8 cellular contexts compared by ENCODE assay signal in the genomic region with DNA sequence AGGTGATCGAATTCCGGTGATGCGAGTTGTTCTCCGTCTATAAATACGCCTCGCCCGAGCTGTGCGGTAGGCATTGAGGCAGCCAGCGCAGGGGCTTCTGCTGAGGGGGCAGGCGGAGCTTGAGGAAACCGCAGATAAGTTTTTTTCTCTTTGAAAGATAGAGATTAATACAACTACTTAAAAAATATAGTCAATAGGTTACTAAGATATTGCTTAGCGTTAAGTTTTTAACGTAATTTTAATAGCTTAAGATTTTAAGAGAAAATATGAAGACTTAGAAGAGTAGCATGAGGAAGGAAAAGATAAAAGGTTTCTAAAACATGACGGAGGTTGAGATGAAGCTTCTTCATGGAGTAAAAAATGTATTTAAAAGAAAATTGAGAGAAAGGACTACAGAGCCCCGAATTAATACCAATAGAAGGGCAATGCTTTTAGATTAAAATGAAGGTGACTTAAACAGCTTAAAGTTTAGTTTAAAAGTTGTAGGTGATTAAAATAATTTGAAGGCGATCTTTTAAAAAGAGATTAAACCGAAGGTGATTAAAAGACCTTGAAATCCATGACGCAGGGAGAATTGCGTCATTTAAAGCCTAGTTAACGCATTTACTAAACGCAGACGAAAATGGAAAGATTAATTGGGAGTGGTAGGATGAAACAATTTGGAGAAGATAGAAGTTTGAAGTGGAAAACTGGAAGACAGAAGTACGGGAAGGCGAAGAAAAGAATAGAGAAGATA. TPM values are rescaled to one million over a fixed set of nuclear protein-coding genes. Genes with fewer than 3 reads are reported as not detected.
A peak's percentile ranks its signal among the peaks of the same experiment; 100 is the strongest.
DNase-seq lines count a peak whose midpoint lies in the region; ATAC-seq and TF ChIP-seq lines count a peak whose summit lies in the region.

MALAT1 (plus strand) TSS at position 69 of the 736 bp plus-strand sequence.

- peaks cover 29% of the 10 kb centered on the region for H3K4me1 Mint-ChIP-seq in T-helper 2 cell treated with Interferon-gamma antibody and Interleukin-4, amounts not matched to agents 5 μg/mL and 100 μg/mL, for 36 hours (ENCODE audit: low read depth)

- ATAC-seq in right cardiac atrium = peak; percentile 25 to 30

- peak; percentile 94 to 100 for TF ChIP-seq POLR2A in vagina (IDR thresholded peaks at IDR 0.05)

- DNase-seq in GOT3 (lab: John Stamatoyannopoulos, UW) (peak; percentile 44), NCI-H1930 (lab: John Stamatoyannopoulos, UW) (peak; percentile 77 to 94), anterior cingulate cortex (lab: John Stamatoyannopoulos, UW) (peak; percentile 30 to 96 (median 88)), right cardiac atrium (peak; percentile 90 to 96 (median 96)), retina (peak; percentile 94), vagina (ENCODE audit: extremely low spot score in 2 of 2) (peak in 1 of 2 donors; percentile 95)
- peak; percentile 91 for DNase-seq in T-helper 2 cell treated with Interferon-gamma antibody and Interleukin-4, amounts not matched to agents 5 μg/mL and 100 μg/mL, for 36 hours (ENCODE audit: low spot score)

- H3K9me3 ChIP-seq in BLaER1 = no peaks in the 10 kb centered on the region
- H3K9me3 ChIP-seq in right cardiac atrium (ENCODE audit: control insufficient read depth, low read length) = no peaks in the 10 kb centered on the region
- H3K9me3 ChIP-seq in vagina = no peaks in the 10 kb centered on the region

- H3K9me3 Mint-ChIP-seq in T-helper 2 cell treated with Interferon-gamma antibody and Interleukin-4, amounts not matched to agents 5 μg/mL and 100 μg/mL, for 36 hours = no peaks in the 10 kb centered on the region

- intact Hi-C loops in right cardiac atrium (cut with DNase I) (loop anchor here in 3 of 4 donors (2.0 to 5.0 kb wide), 3 partner anchors 76 to 80 kb away; partner anchors contain the start of gene NEAT1 (in 2 of the 3)), vagina (cut with DNase I) (loop anchor here (2.0 kb wide), 1 partner anchor 76 kb away; the partner anchor contains the start of gene NEAT1)

- WGBS in right cardiac atrium = under 1% methylated on average over 24 of the region's 24 CpGs

- H3K4me3 ChIP-seq in BLaER1 = peak within 1 kb of the TSS; percentile 83
- peak within 1 kb of the TSS; percentile 95 for H3K4me3 ChIP-seq in right cardiac atrium (ENCODE audit: low read length)
- peak within 1 kb of the TSS; percentile 77 to 83 for H3K4me3 ChIP-seq in vagina

- H3K4me1 ChIP-seq in BLaER1 (peaks cover 30% of the 10 kb centered on the region), right cardiac atrium (ENCODE audit: control insufficient read depth, insufficient read depth, low read length) (peaks cover 4% of the 10 kb centered on the region), vagina (peaks cover 29% of the 10 kb centered on the region)

- peaks cover 49% of the 10 kb centered on the region for H4K20me1 ChIP-seq in BLaER1

- H3K27ac ChIP-seq in BLaER1 (peak within 1 kb of the TSS; percentile 100), right cardiac atrium (ENCODE audit: low read length) (peak within 1 kb of the TSS; percentile 100), vagina (peak within 1 kb of the TSS; percentile 100)

- H3K36me3 ChIP-seq in BLaER1 (peaks cover 40% of the 10 kb centered on the region), vagina (peaks cover 19 to 32% of the 10 kb centered on the region in 2 donors)

- no peak within 1 kb of the TSS for H3K4me3 Mint-ChIP-seq in T-helper 2 cell treated with Interferon-gamma antibody and Interleukin-4, amounts not matched to agents 5 μg/mL and 100 μg/mL, for 36 hours

- TF ChIP-seq CTCF in vagina (IDR thresholded peaks at IDR 0.05) = peak in 1 of 3 experiments; percentile 3

- peaks cover 5% of the 10 kb centered on the region for H3K27me3 Mint-ChIP-seq in T-helper 2 cell treated with Interferon-gamma antibody and Interleukin-4, amounts not matched to agents 5 μg/mL and 100 μg/mL, for 36 hours (ENCODE audit: low read depth)

- H3K27me3 ChIP-seq in BLaER1 (no peaks in the 10 kb centered on the region), right cardiac atrium (ENCODE audit: control insufficient read depth, insufficient read depth) (no peaks in the 10 kb centered on the region), vagina (no peaks in the 10 kb centered on the region)

- H3K9ac ChIP-seq in BLaER1 = peak within 1 kb of the TSS; percentile 100

- no peaks in the 10 kb centered on the region for H3K36me3 Mint-ChIP-seq in T-helper 2 cell treated with Interferon-gamma antibody and Interleukin-4, amounts not matched to agents 5 μg/mL and 100 μg/mL, for 36 hours (ENCODE audit: low read depth)

- peak within 1 kb of the TSS; percentile 93 for H3K4me2 ChIP-seq in BLaER1

- no peak within 1 kb of the TSS for H3K27ac Mint-ChIP-seq in T-helper 2 cell treated with Interferon-gamma antibody and Interleukin-4, amounts not matched to agents 5 μg/mL and 100 μg/mL, for 36 hours

RNA-seq across cellular contexts. Expression of gene MALAT1, which starts in this region (rescaled TPM):
- 1,000 to 10,000 TPM; 3,773 to 5,353 (median 5,000) TPM for total RNA-seq in right cardiac atrium
- 1,948 TPM for polyA plus RNA-seq in right cardiac atrium
- 16,459 TPM for total RNA-seq in vagina
